Comparison of ENCODE assay signal across 8 cellular contexts in genomic region chr9:127244609-127245601, GRCh38. TPM values are rescaled to one million over a fixed set of nuclear protein-coding genes. Genes with fewer than 3 reads are reported as not detected.
DNase-seq lines count a peak whose midpoint lies in the region; ATAC-seq and TF ChIP-seq lines count a peak whose summit lies in the region.

No MANE protein-coding gene starts in this region.

- H3K9ac ChIP-seq in parathyroid adenoma = no peak overlapping the region

- peaks cover 7% of the 10 kb centered on the region for H3K27me3 Mint-ChIP-seq in activated naive CD8-positive, alpha-beta T cell treated with anti-CD3 and anti-CD28 coated beads, Interleukin-2, amount 50 U/mL, for 24 hours

- peak in 1 of 2 donors; percentile 71 for TF ChIP-seq POLR2A in tibial nerve (IDR thresholded peaks at IDR 0.05)

- peak in 1 of 2 donors; percentile 76 for TF ChIP-seq EP300 in tibial nerve (IDR thresholded peaks at IDR 0.05)

- TF ChIP-seq CTCF in GM12875 (IDR thresholded peaks at IDR 0.05; ENCODE audit: borderline replicate concordance, insufficient read depth, low read depth, low read length) (no peak), cardiac muscle cell (IDR thresholded peaks at IDR 0.05; ENCODE audit: low read depth, low read length) (no peak), parathyroid adenoma (IDR thresholded peaks at IDR 0.05) (no peak), tibial nerve (IDR thresholded peaks at IDR 0.05) (peak in 2 of 5 experiments; percentile 10 to 34)

- H3K4me1 ChIP-seq in cardiac muscle cell (ENCODE audit: low read depth) = peaks cover 12% of the 10 kb centered on the region
- H3K4me1 ChIP-seq in parathyroid adenoma = peaks cover 7% of the 10 kb centered on the region
- H3K4me1 ChIP-seq in tibial nerve = peaks cover 0 to 11% (median 3%) of the 10 kb centered on the region in 4 donors

- H3K36me3 ChIP-seq in cardiac muscle cell (no peaks in the 10 kb centered on the region), parathyroid adenoma (ENCODE audit: control insufficient read depth, insufficient read depth, low read length) (no peaks in the 10 kb centered on the region), tibial nerve (no peaks in the 10 kb centered on the region)

- H2AFZ ChIP-seq in parathyroid adenoma = peak overlapping the region; percentile 66

- no peaks in the 10 kb centered on the region for H3K9me3 Mint-ChIP-seq in activated naive CD8-positive, alpha-beta T cell treated with anti-CD3 and anti-CD28 coated beads, Interleukin-2, amount 50 U/mL, for 24 hours

- H3K4me2 ChIP-seq in parathyroid adenoma (ENCODE audit: low read length) = peak overlapping the region; percentile 62

- H3K27ac ChIP-seq in cardiac muscle cell (no peak overlapping the region), parathyroid adenoma (peak overlapping the region; percentile 33), tibial nerve (peak overlapping the region; percentile 26 to 85 (median 67))

- DNase-seq in NCI-H1436 (lab: John Stamatoyannopoulos, UW) (peak; percentile 93), SW 1271 (lab: John Stamatoyannopoulos, UW) (peak; percentile 82 to 92), cardiac muscle cell (ENCODE audit: low read depth in 1 of 2, low spot score in 1 of 2) (peak; percentile 96 to 99), tibial nerve (ENCODE audit: low spot score in 2 of 2) (peak; percentile 96 to 97)
- DNase-seq in activated naive CD8-positive, alpha-beta T cell treated with anti-CD3 and anti-CD28 coated beads, Interleukin-2, amount 50 U/mL, for 24 hours = peak; percentile 96

- H3K4me1 Mint-ChIP-seq in activated naive CD8-positive, alpha-beta T cell treated with anti-CD3 and anti-CD28 coated beads, Interleukin-2, amount 50 U/mL, for 24 hours = peaks cover 11% of the 10 kb centered on the region

- H3K4me3 ChIP-seq in GM12875 (ENCODE audit: low read depth, low read length) (peak overlapping the region; percentile 75), cardiac muscle cell (peak overlapping the region; percentile 47), parathyroid adenoma (ENCODE audit: low read depth, low read length) (peak overlapping the region; percentile 52), tibial nerve (peak overlapping the region; percentile 52 to 63 (median 59))

- H3K36me3 Mint-ChIP-seq in activated naive CD8-positive, alpha-beta T cell treated with anti-CD3 and anti-CD28 coated beads, Interleukin-2, amount 50 U/mL, for 24 hours (ENCODE audit: low read depth) = no peaks in the 10 kb centered on the region

- H3K27me3 ChIP-seq in cardiac muscle cell (no peaks in the 10 kb centered on the region), parathyroid adenoma (ENCODE audit: control insufficient read depth, insufficient read depth, low read length) (no peaks in the 10 kb centered on the region), tibial nerve (no peaks in the 10 kb centered on the region)

- WGBS in tibial nerve, 2 donors = 11% methylated on average over 47 to 51 of the region's 53 CpGs

- peak overlapping the region; percentile 32 for H3K27ac Mint-ChIP-seq in activated naive CD8-positive, alpha-beta T cell treated with anti-CD3 and anti-CD28 coated beads, Interleukin-2, amount 50 U/mL, for 24 hours

- peak overlapping the region; percentile 84 for H3K4me3 Mint-ChIP-seq in activated naive CD8-positive, alpha-beta T cell treated with anti-CD3 and anti-CD28 coated beads, Interleukin-2, amount 50 U/mL, for 24 hours

- H3K9me3 ChIP-seq in cardiac muscle cell (ENCODE audit: low read depth) (no peaks in the 10 kb centered on the region), parathyroid adenoma (ENCODE audit: control insufficient read depth, low read length) (no peaks in the 10 kb centered on the region), tibial nerve (no peaks in the 10 kb centered on the region)

- peak; percentile 99 for ATAC-seq in HG02763 (IDR thresholded peaks at IDR 0.05; ENCODE audit: unreplicated experiment)
- ATAC-seq in activated naive CD8-positive, alpha-beta T cell treated with anti-CD3 and anti-CD28 coated beads, Interleukin-2, amount 50 U/mL, for 24 hours = peak; percentile 100

- peaks cover 13% of the 10 kb centered on the region for H3K79me2 ChIP-seq in parathyroid adenoma

RNA-seq across cellular contexts. Expression of gene GARNL3, which starts 19.7 kb away (rescaled TPM):
- total RNA-seq in cardiac muscle cell = 27.4 and 34.2 TPM in 2 replicates
- polyA plus RNA-seq in cardiac muscle cell = 24.8 and 35.6 TPM in 2 replicates
- total RNA-seq in tibial nerve = 10 to 100 TPM; 28.4 to 59.7 (median 39.1) TPM
